In the genomic region with DNA sequence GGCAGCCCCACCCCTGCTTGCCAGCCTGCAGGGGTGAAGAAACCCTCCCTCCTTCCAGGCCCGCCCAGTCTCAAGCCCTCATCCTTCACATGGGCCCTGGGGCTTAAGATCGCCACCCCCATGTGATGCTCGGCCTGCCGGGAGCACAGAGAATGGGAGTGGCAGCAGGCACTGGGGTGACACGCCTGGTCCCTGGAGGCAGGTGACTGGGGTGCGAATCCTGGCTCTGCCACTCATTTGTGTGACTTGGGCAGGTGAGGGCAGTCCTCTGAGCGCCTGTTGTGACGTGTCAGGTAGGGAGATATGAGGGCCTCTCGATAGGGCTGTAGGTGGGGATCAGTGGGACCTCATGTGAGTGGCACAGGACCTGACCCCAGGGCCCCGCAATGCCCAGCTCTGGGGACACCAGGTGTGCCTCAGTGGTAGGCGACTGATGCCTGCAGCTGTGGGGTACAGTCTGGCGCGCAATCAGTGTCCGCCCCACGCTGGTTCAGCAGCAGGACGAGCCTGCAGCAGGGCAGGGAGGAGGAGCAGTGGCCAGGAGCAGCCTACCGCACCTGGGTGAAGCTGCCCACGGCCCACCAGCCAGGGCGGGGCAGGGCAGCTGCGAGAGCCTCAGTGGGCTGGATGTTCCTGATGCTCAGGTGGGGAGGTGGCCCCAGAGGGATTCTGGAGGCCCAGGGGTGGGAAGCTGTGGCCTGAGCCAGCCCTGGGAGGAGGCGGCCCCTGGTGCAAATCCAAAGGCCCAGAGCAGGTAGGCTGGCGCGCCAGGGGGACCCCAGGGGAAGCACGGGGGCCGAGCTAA, we compare ENCODE assay signal across 25 cellular contexts. TPM values are rescaled to one million over a fixed set of nuclear protein-coding genes. Genes with fewer than 3 reads are reported as not detected.
DNase-seq lines count a peak whose midpoint lies in the region; ATAC-seq, FAIRE-seq and TF ChIP-seq lines count a peak whose summit lies in the region.
"Had no signal": no experiment of that assay in that cellular context is flagged by ENCODE, and none has a peak within 500 bp of the region (broad histone marks: within the 10 kb centered on the region; RNA-seq: fewer than 3 reads in every experiment).

No MANE protein-coding gene starts in this region.

- no peak overlapping the region for H3K27ac ChIP-seq in gastroesophageal sphincter
- H3K27ac ChIP-seq: 22Rv1, prostate gland, SK-N-MC, WERI-Rb-1 had no signal

- H3K9me3 ChIP-seq in gastroesophageal sphincter, result no peaks in the 10 kb centered on the region
- H3K9me3 ChIP-seq: mucosa of descending colon, prostate gland had no signal

- WGBS in gastroesophageal sphincter (ENCODE audit: low coverage in 1 of 2), 2 donors, result no CpG with 5 or more reads among the region's 25 CpGs

- TF ChIP-seq POLR2A in gastroesophageal sphincter (IDR thresholded peaks at IDR 0.05), result no peak

- H3K36me3 ChIP-seq in gastroesophageal sphincter, result no peaks in the 10 kb centered on the region
- H3K36me3 ChIP-seq: prostate gland, WERI-Rb-1 had no signal

- intact Hi-C loops in sciatic nerve (cut with DNase I), result no loop called here

- ATAC-seq in sciatic nerve (no peak), gastroesophageal sphincter (no peak), HG02798 (IDR thresholded peaks at IDR 0.05; ENCODE audit: poor library complexity, unreplicated experiment) (no peak), HG03469 (IDR thresholded peaks at IDR 0.05; ENCODE audit: unreplicated experiment) (no peak)
- ATAC-seq: mucosa of descending colon had no signal

- FAIRE-seq in frontal cortex (lab: Jason Lieb, UNC), result no peak
- FAIRE-seq: astrocyte, RCC 7860 had no signal

- peaks cover 30% of the 10 kb centered on the region for H3K27me3 ChIP-seq in gastroesophageal sphincter

- no peak for TF ChIP-seq EP300 in gastroesophageal sphincter (IDR thresholded peaks at IDR 0.05)

- DNase-seq in NCI-H2171 treated with DMSO at 0.1 percent for 48 hours (lab: John Stamatoyannopoulos, UW) (peak; percentile 49), NCI-H2171 (lab: John Stamatoyannopoulos, UW) (no peak), NCI-H2107 treated with DMSO at 0.1 percent for 48 hours (lab: John Stamatoyannopoulos, UW; ENCODE audit: unreplicated experiment) (peak; percentile 73), frontal cortex (ENCODE audit: low spot score in 2 of 2) (peak; percentile 3), sciatic nerve (ENCODE audit: low spot score) (peak; percentile 42)
- DNase-seq: activated CD4-positive, alpha-beta T cell treated with anti-CD3 and anti-CD28 coated beads, Interleukin-2, amount 50 U/mL, for 4 hours; activated naive CD4-positive, alpha-beta T cell treated with anti-CD3 and anti-CD28 coated beads, Interleukin-2, amount 50 U/mL, for 16 hours; activated T-cell treated with anti-CD3 and anti-CD28 coated beads, Interleukin-2, amount 50 U/mL, for 1 hour; AML-193; Kasumi-1; mucosa of descending colon; NCI-H1048; NCI-H2029 treated with DMSO at 0.1 percent for 48 hours; NCI-H510A treated with DMSO at 0.1 percent for 48 hours; stimulated activated CD4-positive, alpha-beta T cell treated with anti-CD3 and anti-CD28 coated beads, Interleukin-2, amount 100 ng/mL, for 24 hours; stimulated activated naive CD4-positive, alpha-beta T cell; WERI-Rb-1 had no signal

- no peak overlapping the region for H3K4me3 ChIP-seq in gastroesophageal sphincter
- H3K4me3 ChIP-seq: mucosa of descending colon, prostate gland, SK-N-MC had no signal

- TF ChIP-seq CTCF in gastroesophageal sphincter (IDR thresholded peaks at IDR 0.05), result no peak

- peaks cover 0 to 5% (median under 1%) of the 10 kb centered on the region in 3 donors for H3K4me1 ChIP-seq in gastroesophageal sphincter
- H3K4me1 ChIP-seq: prostate gland had no signal

RNA-seq across cellular contexts. Expression of gene SH2D5, which starts 6.2 kb away (rescaled TPM):
- total RNA-seq in frontal cortex, result 1.6 TPM
- total RNA-seq in sciatic nerve, result not detected
- total RNA-seq in gastroesophageal sphincter, result 1 to 10 TPM in 2 of 4 donors, under 1 TPM in 2; 0.47 to 6.9 (median 1.1) TPM

RNA-seq across cellular contexts. Expression of gene KIF17, which starts 8.5 kb away (rescaled TPM):
- total RNA-seq in frontal cortex (10.2 TPM), sciatic nerve (2.4 TPM), gastroesophageal sphincter (10 to 100 TPM in 2 of 4 donors, 1 to 10 TPM in 1, under 1 TPM in 1; 0.47 to 11.8 (median 7.5) TPM)
